ENCODE assay signal across 8 cellular contexts in the genomic region with DNA sequence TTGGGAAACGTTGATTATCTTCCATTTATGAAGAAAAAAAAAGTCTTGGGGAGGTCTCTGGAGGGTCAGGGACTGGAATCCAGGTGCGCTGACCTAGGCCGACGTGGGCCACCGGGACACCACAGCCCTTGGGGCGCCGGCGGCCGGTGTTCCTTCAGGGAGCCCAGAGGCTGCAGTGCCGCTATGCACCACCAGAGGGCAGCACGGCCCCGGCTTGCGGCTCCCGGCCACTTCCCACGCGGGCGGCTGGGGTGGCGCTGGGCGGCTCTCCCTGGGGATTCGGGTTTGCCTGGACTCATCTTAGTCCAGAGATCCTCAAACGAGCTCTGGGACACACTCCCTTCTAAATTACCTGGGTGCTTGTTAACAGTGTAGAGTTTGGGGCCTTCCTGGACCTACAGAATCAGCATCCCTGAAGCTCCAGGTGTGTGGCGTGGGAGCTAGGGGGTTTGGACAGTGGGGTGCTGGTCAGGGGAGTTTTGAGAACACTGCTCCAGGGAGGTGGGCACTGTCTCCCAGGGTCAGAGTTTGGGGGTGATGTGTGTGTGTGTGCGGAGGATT. TPM values are rescaled to one million over a fixed set of nuclear protein-coding genes. Genes with fewer than 3 reads are reported as not detected.
DNase-seq lines count a peak whose midpoint lies in the region; ATAC-seq and TF ChIP-seq lines count a peak whose summit lies in the region.

No MANE protein-coding gene starts in this region.

- peaks cover 14% of the 10 kb centered on the region for H3K9me3 Mint-ChIP-seq in activated naive CD8-positive, alpha-beta T cell treated with anti-CD3 and anti-CD28 coated beads for 36 hours

- in situ Hi-C loops in KBM-7 (cut with MboI; ENCODE audit: low pct_unique_long_range_greater_than_20kb, low sequenced_read_pairs), result loop anchor here (10.0 kb wide), 1 partner anchor 335 kb away; no protein-coding TSS in a partner anchor

- DNase-seq in DMS53 (lab: John Stamatoyannopoulos, UW), result peak; percentile 79
- DNase-seq in KBM-7, result peak; percentile 61
- DNase-seq in SW480 (ENCODE audit: low spot score), result peak; percentile 61
- peak; percentile 83 for DNase-seq in activated naive CD8-positive, alpha-beta T cell treated with anti-CD3 and anti-CD28 coated beads for 36 hours
- peak; percentile 79 for DNase-seq in left cardiac atrium
- no peak for DNase-seq in retinal pigment epithelial cell (ENCODE audit: low read depth)

- peaks cover 40% of the 10 kb centered on the region for H3K4me1 Mint-ChIP-seq in activated naive CD8-positive, alpha-beta T cell treated with anti-CD3 and anti-CD28 coated beads for 36 hours

- H3K4me3 ChIP-seq in retinal pigment epithelial cell (ENCODE audit: low read length), result no peak overlapping the region

- no peak overlapping the region for H3K4me3 Mint-ChIP-seq in activated naive CD8-positive, alpha-beta T cell treated with anti-CD3 and anti-CD28 coated beads for 36 hours

- intact Hi-C loops in left cardiac atrium (cut with DNase I), result loop anchor here (1.0 to 10.0 kb wide), 3 partner anchors 65 to 332 kb away; no protein-coding TSS in a partner anchor

- no peaks in the 10 kb centered on the region for H3K27me3 Mint-ChIP-seq in activated naive CD8-positive, alpha-beta T cell treated with anti-CD3 and anti-CD28 coated beads for 36 hours

- H3K36me3 Mint-ChIP-seq in activated naive CD8-positive, alpha-beta T cell treated with anti-CD3 and anti-CD28 coated beads for 36 hours, result peaks cover 20% of the 10 kb centered on the region

- TF ChIP-seq CTCF in retinal pigment epithelial cell (conservative IDR thresholded peaks at IDR 0.05; ENCODE audit: low read depth, low read length), result peak; percentile 97

- H3K27ac Mint-ChIP-seq in activated naive CD8-positive, alpha-beta T cell treated with anti-CD3 and anti-CD28 coated beads for 36 hours, result peak overlapping the region; percentile 82

- ATAC-seq in left cardiac atrium, result peak; percentile 75 to 84
- no peak for ATAC-seq in GM21717 (IDR thresholded peaks at IDR 0.05; ENCODE audit: unreplicated experiment)
- ATAC-seq in HG03565 (IDR thresholded peaks at IDR 0.05; ENCODE audit: unreplicated experiment), result no peak

RNA-seq across cellular contexts. Expression of a gene that starts 23.0 kb away (rescaled TPM):
- total RNA-seq in activated naive CD8-positive, alpha-beta T cell treated with anti-CD3 and anti-CD28 coated beads for 36 hours, result not detected
- total RNA-seq in left cardiac atrium, result not detected

Comparison
In these comparisons a context has a peak if more than half of its experiments do, and no peak if none do; other contexts are left out.
1. ATAC-seq: peak in left cardiac atrium (2 of 2); none in GM21717 (single experiment) and HG03565 (single experiment).